ENCODE assay signal across 8 cellular contexts in the genomic region with DNA sequence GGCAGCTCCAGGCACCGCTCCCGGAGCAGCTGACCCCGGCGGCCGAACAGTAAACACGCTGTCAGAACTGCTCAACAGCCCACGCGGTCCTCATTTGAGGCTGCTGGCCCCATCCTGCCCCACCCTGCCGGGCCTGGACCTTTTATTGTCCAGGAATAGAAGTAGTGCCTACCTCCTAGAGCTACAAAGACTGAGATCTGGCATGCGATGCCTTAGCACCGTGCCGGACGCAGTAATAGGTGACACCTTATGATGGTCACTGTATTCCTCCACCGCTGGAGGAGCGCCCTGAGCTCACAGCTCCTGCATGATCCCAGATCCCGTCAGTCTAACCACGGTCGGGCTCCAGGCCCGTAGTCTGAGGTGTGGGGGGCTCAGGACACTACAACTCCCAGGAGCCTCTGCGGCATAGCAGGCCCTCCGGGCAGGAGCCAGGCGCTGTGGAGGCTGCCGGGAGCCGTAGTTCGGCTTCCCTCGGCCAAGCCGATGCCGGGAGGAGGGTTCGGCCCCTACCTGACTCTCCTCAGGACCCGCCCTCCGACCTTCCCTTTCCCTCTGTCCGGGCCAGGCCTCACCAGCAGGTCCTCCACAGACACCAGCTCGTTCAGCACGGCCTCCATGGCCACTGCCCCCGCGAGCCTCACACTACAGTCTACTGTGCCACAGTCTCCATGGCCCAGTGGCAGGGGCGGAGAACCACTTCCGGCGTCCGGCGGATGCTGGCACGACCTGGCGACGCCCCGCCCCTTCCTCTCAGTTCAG. TPM values are rescaled to one million over a fixed set of nuclear protein-coding genes. Genes with fewer than 3 reads are reported as not detected.
DNase-seq lines count a peak whose midpoint lies in the region; ATAC-seq and TF ChIP-seq lines count a peak whose summit lies in the region.

A gene (minus strand): TSS at position 697 of the 762 bp plus-strand sequence. CDS start 77 bp downstream, at position 620.

- H3K9ac ChIP-seq in mesendoderm (ENCODE audit: low read length) = peak within 1 kb of the TSS; percentile 100

- H3K27ac ChIP-seq in mesendoderm (ENCODE audit: low read depth, low read length) = peak within 1 kb of the TSS; percentile 52

- H3K79me2 ChIP-seq in mesendoderm (ENCODE audit: control insufficient read depth, insufficient read depth, low read length) = peaks cover 2% of the 10 kb centered on the region

- H3K9me3 Mint-ChIP-seq in effector memory CD8-positive, alpha-beta T cell = no peaks in the 10 kb centered on the region

- WGBS in mesendoderm (ENCODE audit: extremely low coverage, insufficient coverage, low lambda C conversion rate) = no CpG with 5 or more reads among the region's 45 CpGs

- ATAC-seq in effector memory CD8-positive, alpha-beta T cell (replicated peaks) = peak; percentile 93

- H3K4me1 Mint-ChIP-seq in effector memory CD8-positive, alpha-beta T cell (ENCODE audit: low read depth in 2 of 2) = peaks cover 20 to 32% of the 10 kb centered on the region in 2 donors

- peak within 1 kb of the TSS; percentile 99 for H3K56ac ChIP-seq in mesendoderm (ENCODE audit: low read length)

- peak within 1 kb of the TSS; percentile 67 for H4K8ac ChIP-seq in mesendoderm (ENCODE audit: low read depth, low read length)

- H3K36me3 Mint-ChIP-seq in effector memory CD8-positive, alpha-beta T cell (ENCODE audit: insufficient read depth) = peaks cover 31% of the 10 kb centered on the region

- H3K23ac ChIP-seq in mesendoderm (ENCODE audit: low read length) = peak within 1 kb of the TSS; percentile 87

- H2BK15ac ChIP-seq in mesendoderm (replicated peaks; ENCODE audit: low read depth) = no peak within 1 kb of the TSS

- peaks cover 2% of the 10 kb centered on the region for H3K36me3 ChIP-seq in mesendoderm (ENCODE audit: control insufficient read depth, insufficient read depth, low read length)

- peak; percentile 96 for DNase-seq in COR-L47 (lab: John Stamatoyannopoulos, UW)
- DNase-seq in GM20000 (ENCODE audit: low spot score) = peak; percentile 90
- peak; percentile 97 for DNase-seq in HT-29 (ENCODE audit: low spot score)
- DNase-seq in NOMO-1 (lab: John Stamatoyannopoulos, UW; ENCODE audit: unreplicated experiment in 2 of 2) = peak; percentile 98 to 99
- DNase-seq in activated CD8-positive, alpha-beta memory T cell treated with anti-CD3 and anti-CD28 coated beads for 4 hours (ENCODE audit: low read depth in 2 of 2) = peak; percentile 78 to 86
- peak; percentile 87 to 94 (median 89) for DNase-seq in effector memory CD8-positive, alpha-beta T cell
- DNase-seq in mesendoderm = peak; percentile 96
- peak; percentile 79 for DNase-seq in stimulated activated CD8-positive, alpha-beta memory T cell treated with anti-CD3 and anti-CD28 coated beads, Interleukin-15, amount 100 ng/mL, for 1 hour (ENCODE audit: low read depth)

- peak within 1 kb of the TSS; percentile 22 for H3K18ac ChIP-seq in mesendoderm (ENCODE audit: low read length)

- peaks cover 10% of the 10 kb centered on the region for H3K79me1 ChIP-seq in mesendoderm (ENCODE audit: low read length)

- H4K5ac ChIP-seq in mesendoderm (ENCODE audit: low read length) = peak within 1 kb of the TSS; percentile 91

- no peak within 1 kb of the TSS for H2AK5ac ChIP-seq in mesendoderm (ENCODE audit: low read length)

- H3K4me3 ChIP-seq in mesendoderm (ENCODE audit: low read length) = peak within 1 kb of the TSS; percentile 74

- no peaks in the 10 kb centered on the region for H3K4me1 ChIP-seq in mesendoderm (ENCODE audit: control insufficient read depth, low read depth, low read length)

- peak within 1 kb of the TSS; percentile 91 to 99 for H3K27ac Mint-ChIP-seq in effector memory CD8-positive, alpha-beta T cell

- peak within 1 kb of the TSS; percentile 99 for H3K4me2 ChIP-seq in mesendoderm (ENCODE audit: low read length)

- no peak within 1 kb of the TSS for H2BK120ac ChIP-seq in mesendoderm (ENCODE audit: low read depth, low read length)

- H3K27me3 Mint-ChIP-seq in effector memory CD8-positive, alpha-beta T cell = no peaks in the 10 kb centered on the region

- H3K27me3 ChIP-seq in mesendoderm (ENCODE audit: insufficient read depth, low read length, poor library complexity) = no peaks in the 10 kb centered on the region

- H3K4me3 Mint-ChIP-seq in effector memory CD8-positive, alpha-beta T cell = peak within 1 kb of the TSS; percentile 91 to 93

- peak; percentile 92 for TF ChIP-seq CTCF in GM20000 (IDR thresholded peaks at IDR 0.05; ENCODE audit: extremely low read depth, missing control alignments)

- H3K4ac ChIP-seq in mesendoderm (ENCODE audit: low read depth, low read length) = no peak within 1 kb of the TSS

- peak within 1 kb of the TSS; percentile 93 for H2BK5ac ChIP-seq in mesendoderm (ENCODE audit: low read length)

RNA-seq across cellular contexts. Expression of the gene that starts here (rescaled TPM):
- total RNA-seq in HT-29 (2014; rRNA removed; shearing (Covaris generic)) = 377 and 384 TPM in 2 replicates
- polyA plus RNA-seq in mesendoderm (2013, experiment 1 of 2) = 106 TPM
- polyA plus RNA-seq in mesendoderm (2013, experiment 2 of 2) = 109 TPM

Comparison
In these comparisons a context has a peak if more than half of its experiments do, and no peak if none do; other contexts are left out.
1. Peak in every context shown above with its lines: DNase-seq, ATAC-seq, H3K4me3 ChIP-seq and H3K27ac ChIP-seq.